In genomic region chr16:14051110-14051729, GRCh38 we compare ENCODE assay signal across 1 cellular context.
TF ChIP-seq lines count a peak whose summit lies in the region.

No MANE protein-coding gene starts in this region.

TF ChIP-seq in HCT116, 20 proteins besides CTCF, POLR2A, EP300 and RAD21 (continued from another document):
- TF ChIP-seq ZNF274 (IDR thresholded peaks at IDR 0.05; ENCODE audit: low read depth, low read length) (no peak), SP1 (IDR thresholded peaks at IDR 0.05; ENCODE audit: low read depth) (no peak)
